9 cellular contexts compared by ENCODE assay signal in the genomic region with DNA sequence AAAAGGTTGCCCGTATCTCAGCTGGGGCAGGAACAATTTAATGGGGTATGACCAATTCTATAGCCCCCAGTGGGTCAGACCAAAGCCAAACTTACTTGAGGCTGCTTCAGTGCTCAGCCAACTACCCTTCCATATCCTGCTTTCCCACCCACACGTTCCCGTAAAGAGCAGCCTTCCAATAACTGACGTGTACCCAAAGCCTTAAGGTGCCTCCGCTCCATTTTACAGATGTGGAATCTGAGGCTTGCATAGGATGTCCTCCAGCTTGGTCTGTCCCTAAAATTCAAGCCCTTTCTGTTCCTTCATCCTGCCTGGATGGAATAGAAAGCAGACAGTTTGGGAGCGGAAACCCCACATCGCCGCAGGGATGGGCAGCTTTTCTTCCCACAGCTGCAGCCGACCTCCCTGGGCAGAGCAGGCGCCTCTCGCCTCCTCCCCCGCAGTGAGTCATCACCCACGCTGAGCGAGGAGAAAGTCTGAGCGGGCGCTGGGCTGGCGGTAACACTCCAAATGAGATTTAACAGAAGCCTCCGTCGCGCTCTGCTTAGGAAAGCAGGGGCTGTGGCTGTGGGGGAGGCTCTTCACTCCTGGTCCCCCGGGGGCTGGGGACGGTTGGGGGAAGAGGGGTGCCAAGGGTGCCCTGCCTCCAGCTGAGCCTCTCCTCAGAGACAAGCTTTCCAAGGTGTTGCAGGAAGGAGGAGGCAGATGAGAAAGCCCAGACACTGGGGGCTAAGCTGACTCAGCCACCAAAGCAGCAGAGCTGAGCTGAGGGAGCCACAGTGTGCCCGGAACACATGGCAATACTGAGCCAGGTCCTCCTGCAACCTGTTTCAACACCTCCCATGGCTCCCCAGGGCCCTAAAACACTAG. TPM values are rescaled to one million over a fixed set of nuclear protein-coding genes. Genes with fewer than 3 reads are reported as not detected.
DNase-seq lines count a peak whose midpoint lies in the region; TF ChIP-seq lines count a peak whose summit lies in the region.
"Had no signal": no experiment of that assay in that cellular context is flagged by ENCODE, and none has a peak within 500 bp of the region (broad histone marks: within the 10 kb centered on the region; RNA-seq: fewer than 3 reads in every experiment).

No MANE protein-coding gene starts in this region.

- no peak for TF ChIP-seq CTCF in Loucy (conservative IDR thresholded peaks at IDR 0.05; ENCODE audit: low read length)

- H3K79me1 ChIP-seq in mesenchymal stem cell (replicated peaks; ENCODE audit: low read length, poor library complexity, severe bottlenecking): no peaks in the 10 kb centered on the region

- H3K23ac ChIP-seq in mesenchymal stem cell (ENCODE audit: low read length in 2 of 2): no peak overlapping the region

- peak overlapping the region in 1 of 2 experiments; percentile 50 for H3K18ac ChIP-seq in mesenchymal stem cell (ENCODE audit: low read depth in 1 of 2, low read length in 2 of 2)

- H3K27ac ChIP-seq in mesenchymal stem cell (ENCODE audit: low read length, poor library complexity, severe bottlenecking): peak overlapping the region; percentile 94
- H3K27ac ChIP-seq: KMS-11 had no signal

- no peak overlapping the region for H4K91ac ChIP-seq in mesenchymal stem cell (ENCODE audit: low read length)

- peak overlapping the region; percentile 68 for H2BK5ac ChIP-seq in mesenchymal stem cell (ENCODE audit: low read depth, low read length, poor library complexity, severe bottlenecking)

- peak overlapping the region; percentile 51 for H3K4me3 Mint-ChIP-seq in activated CD4-positive, alpha-beta memory T cell treated with anti-CD3 and anti-CD28 coated beads for 36 hours

- H3K27me3 ChIP-seq in Loucy (ENCODE audit: insufficient read depth, low read length, poor library complexity, severe bottlenecking) (no peaks in the 10 kb centered on the region), endocrine pancreas (ENCODE audit: control insufficient read depth, insufficient read depth, low read length) (peaks cover 2% of the 10 kb centered on the region), mesenchymal stem cell (ENCODE audit: control insufficient read depth in 1 of 2, insufficient read depth in 1 of 2, low read length in 2 of 2) (no peaks in the 10 kb centered on the region)

- H2BK12ac ChIP-seq in mesenchymal stem cell (ENCODE audit: low read length in 2 of 2): peak overlapping the region in 1 of 2 experiments; percentile 65

- no peak overlapping the region for H2AK5ac ChIP-seq in mesenchymal stem cell (ENCODE audit: low read length, severe bottlenecking)

- POLR2A ChIA-PET in activated CD4-positive, alpha-beta memory T cell treated with anti-CD3 and anti-CD28 coated beads for 36 hours (lab: Charles Lee): interaction anchor here (0.6 kb wide), 1 partner anchor 99 kb away, joined by 3 read pairs; no protein-coding TSS in a partner anchor

- intact Hi-C loops in activated CD4-positive, alpha-beta memory T cell treated with anti-CD3 and anti-CD28 coated beads for 36 hours (cut with micrococcal nuclease): loop anchor here (5.0 kb wide), 1 partner anchor 141 kb away; no protein-coding TSS in a partner anchor

- no peak overlapping the region for H4K8ac ChIP-seq in mesenchymal stem cell (ENCODE audit: low read length)

- peak overlapping the region; percentile 57 for H3K4me3 ChIP-seq in Loucy (ENCODE audit: low read length, poor library complexity, severe bottlenecking)
- peak overlapping the region; percentile 50 for H3K4me3 ChIP-seq in endocrine pancreas (ENCODE audit: control insufficient read depth, insufficient read depth, low read length)
- peak overlapping the region in 1 of 2 experiments; percentile 73 for H3K4me3 ChIP-seq in mesenchymal stem cell (ENCODE audit: insufficient read depth in 1 of 2, low read depth in 1 of 2, low read length in 2 of 2)

- no peaks in the 10 kb centered on the region for H3K36me3 ChIP-seq in Loucy (ENCODE audit: insufficient read depth, low read length)
- H3K36me3 ChIP-seq in endocrine pancreas (ENCODE audit: control insufficient read depth, insufficient read depth, low read length): no peaks in the 10 kb centered on the region
- H3K36me3 ChIP-seq in mesenchymal stem cell (ENCODE audit: control insufficient read depth in 1 of 2, insufficient read depth in 2 of 2, low read depth in 1 of 2, low read length in 2 of 2): no peaks in the 10 kb centered on the region

- H3K14ac ChIP-seq in mesenchymal stem cell (ENCODE audit: low read length in 2 of 2): no peak overlapping the region

- H3K9me3 ChIP-seq in Loucy (ENCODE audit: insufficient read depth, low read depth, low read length): peaks cover 5% of the 10 kb centered on the region; the same call in 1 of the 2 replicates
- H3K9me3 ChIP-seq in endocrine pancreas (ENCODE audit: control insufficient read depth, low read length): no peaks in the 10 kb centered on the region
- peaks cover 4% of the 10 kb centered on the region for H3K9me3 ChIP-seq in mesenchymal stem cell (ENCODE audit: control insufficient read depth, low read length)

- no peak overlapping the region for H3K27ac Mint-ChIP-seq in activated CD4-positive, alpha-beta memory T cell treated with anti-CD3 and anti-CD28 coated beads for 36 hours

- H3K9me2 ChIP-seq in Loucy (replicated peaks; ENCODE audit: low read depth, low read length): no peaks in the 10 kb centered on the region

- WGBS in mesenchymal stem cell: 13% methylated on average over 23 of the region's 23 CpGs

- peak; percentile 60 for DNase-seq in D341Med (ENCODE audit: low spot score)
- DNase-seq in activated CD4-positive, alpha-beta memory T cell treated with anti-CD3 and anti-CD28 coated beads for 36 hours: peak; percentile 85
- peak; percentile 92 for DNase-seq in mesenchymal stem cell
- DNase-seq in stimulated activated CD8-positive, alpha-beta memory T cell treated with anti-CD3 and anti-CD28 coated beads, Interleukin-12 subunit alpha, Interleukin-12 subunit beta, amount 100 ng/mL, for 4 hours (ENCODE audit: low read depth): peak; percentile 46
- DNase-seq in GM19238 (ENCODE audit: insufficient read length, low spot score): no peak
- DNase-seq in NCI-H128 (lab: John Stamatoyannopoulos, UW; ENCODE audit: unreplicated experiment): no peak

- H2AFZ ChIP-seq in Loucy (ENCODE audit: low read length) (peak overlapping the region; percentile 45), mesenchymal stem cell (ENCODE audit: low read depth, low read length) (peak overlapping the region; percentile 1)

- H3F3A ChIP-seq in Loucy (ENCODE audit: low read depth): no peaks in the 10 kb centered on the region

- no peaks in the 10 kb centered on the region for H3K4me1 ChIP-seq in Loucy (ENCODE audit: insufficient read depth, low read length, poor library complexity, severe bottlenecking)
- H3K4me1 ChIP-seq in endocrine pancreas (ENCODE audit: control insufficient read depth, insufficient read depth, low read length): no peaks in the 10 kb centered on the region
- H3K4me1 ChIP-seq in mesenchymal stem cell (ENCODE audit: control insufficient read depth, insufficient read depth, low read depth, low read length): peaks cover 12% of the 10 kb centered on the region

- CTCF ChIA-PET in activated CD4-positive, alpha-beta memory T cell treated with anti-CD3 and anti-CD28 coated beads for 36 hours (lab: Charles Lee): interaction anchor here (1.7 kb wide), 1 partner anchor 152 kb away, joined by 4 read pairs; no protein-coding TSS in a partner anchor

- peaks cover 12% of the 10 kb centered on the region for H3K27me3 Mint-ChIP-seq in activated CD4-positive, alpha-beta memory T cell treated with anti-CD3 and anti-CD28 coated beads for 36 hours

- H3K9me3 Mint-ChIP-seq in activated CD4-positive, alpha-beta memory T cell treated with anti-CD3 and anti-CD28 coated beads for 36 hours: no peaks in the 10 kb centered on the region

- H4K20me1 ChIP-seq in Loucy (ENCODE audit: insufficient read depth, low read length, poor library complexity, severe bottlenecking): no peaks in the 10 kb centered on the region

- H2BK15ac ChIP-seq in mesenchymal stem cell (ENCODE audit: low read depth, poor library complexity, severe bottlenecking): no peak overlapping the region

- H3K79me2 ChIP-seq in Loucy (ENCODE audit: insufficient read depth, low read length): no peaks in the 10 kb centered on the region

- peak overlapping the region; percentile 62 for H3K4me2 ChIP-seq in Loucy (ENCODE audit: low read depth, low read length, poor library complexity, severe bottlenecking)
- H3K4me2 ChIP-seq in mesenchymal stem cell (ENCODE audit: low read length, poor library complexity, severe bottlenecking): peak overlapping the region; percentile 64
- H3K4me2 ChIP-seq: KMS-11 had no signal

- no peak overlapping the region for H2BK120ac ChIP-seq in mesenchymal stem cell (ENCODE audit: low read depth, low read length)

- H3K4me1 Mint-ChIP-seq in activated CD4-positive, alpha-beta memory T cell treated with anti-CD3 and anti-CD28 coated beads for 36 hours (ENCODE audit: low read depth): peaks cover 15% of the 10 kb centered on the region

- H3K9ac ChIP-seq in Loucy (ENCODE audit: low read depth, low read length, poor library complexity, severe bottlenecking) (peak overlapping the region; percentile 18), endocrine pancreas (ENCODE audit: control insufficient read depth, insufficient read depth, low read length) (no peak overlapping the region), mesenchymal stem cell (ENCODE audit: low read length) (peak overlapping the region; percentile 71)
- H3K9ac ChIP-seq: KMS-11 had no signal

- H3K36me3 Mint-ChIP-seq in activated CD4-positive, alpha-beta memory T cell treated with anti-CD3 and anti-CD28 coated beads for 36 hours: no peaks in the 10 kb centered on the region

- H3K4ac ChIP-seq in mesenchymal stem cell (ENCODE audit: low read depth in 1 of 2, low read length in 2 of 2): peak overlapping the region in 1 of 2 experiments; percentile 73

RNA-seq across cellular contexts. Expression of a gene that starts 57.8 kb away (rescaled TPM):
- total RNA-seq in activated CD4-positive, alpha-beta memory T cell treated with anti-CD3 and anti-CD28 coated beads for 36 hours: 1 to 10 TPM; 2.3 to 2.9 TPM
- 2.7 TPM for polyA plus RNA-seq in mesenchymal stem cell (2013, experiment 1 of 2)
- 2.5 TPM for polyA plus RNA-seq in mesenchymal stem cell (2013, experiment 2 of 2)

Comparison
In these comparisons a context has a peak if more than half of its experiments do, and no peak if none do; other contexts are left out.
1. DNase-seq: peak in D341Med (single experiment), activated CD4-positive, alpha-beta memory T cell treated with anti-CD3 and anti-CD28 coated beads for 36 hours (single experiment), mesenchymal stem cell (single experiment) and stimulated activated CD8-positive, alpha-beta memory T cell treated with anti-CD3 and anti-CD28 coated beads, Interleukin-12 subunit alpha, Interleukin-12 subunit beta, amount 100 ng/mL, for 4 hours (single experiment); none in GM19238 (single experiment) and NCI-H128 (single experiment).